Comparison of ENCODE assay signal across 2 cellular contexts in genomic region chr3:139389552-139390368, GRCh38.
TF ChIP-seq lines count a peak whose summit lies in the region.

TSS of gene COPB2 (minus strand) at chr3:139389647. CDS start at chr3:139389550, 97 bp downstream.

TF ChIP-seq in IMR-90, 13 proteins besides CTCF, POLR2A, EP300 and RAD21 (continued from another document):
- no peak for TF ChIP-seq ELK1 (IDR thresholded peaks at IDR 0.05; ENCODE audit: borderline replicate concordance, low read depth, low read length)
- TF ChIP-seq RCOR1 (IDR thresholded peaks at IDR 0.05; ENCODE audit: insufficient replicate concordance, low read length), result no peak
- TF ChIP-seq CHD1 (IDR thresholded peaks at IDR 0.05; ENCODE audit: low read depth, low read length), result no peak
- TF ChIP-seq RFX5 (IDR thresholded peaks at IDR 0.05; ENCODE audit: low read depth, low read length), result no peak
- TF ChIP-seq NFE2L2 (IDR thresholded peaks at IDR 0.05; ENCODE audit: low read depth, low read length), result no peak
- no peak for TF ChIP-seq BHLHE40 (IDR thresholded peaks at IDR 0.05; ENCODE audit: low read depth, low read length)
- TF ChIP-seq MAFK (IDR thresholded peaks at IDR 0.05; ENCODE audit: low read depth, low read length), result no peak
- TF ChIP-seq USF2 (IDR thresholded peaks at IDR 0.05; ENCODE audit: low read depth, low read length), result no peak
- no peak for TF ChIP-seq SMC3 (IDR thresholded peaks at IDR 0.05; ENCODE audit: low read depth, low read length)
- peak; percentile 18; the same call in 1 of the 2 replicates for TF ChIP-seq FOS (IDR thresholded peaks at IDR 0.05; ENCODE audit: low read depth, low read length)
- no peak; the same call in 1 of the 2 replicates for TF ChIP-seq MXI1 (IDR thresholded peaks at IDR 0.05; ENCODE audit: borderline replicate concordance, low read depth, low read length)
- 0 out of 2 replicates have a peak, but pooled peaks have one; percentile 35 for TF ChIP-seq MAZ (IDR thresholded peaks at IDR 0.05; ENCODE audit: borderline replicate concordance, low read depth, low read length)

TF ChIP-seq in endothelial cell of umbilical vein, 7 proteins besides CTCF, POLR2A, EP300 and RAD21 (continued from another document):
- TF ChIP-seq POLR2AphosphoS5 (IDR thresholded peaks at IDR 0.05; ENCODE audit: insufficient read depth, low read depth, low read length) (peak; percentile 61), GATA2 (IDR thresholded peaks at IDR 0.05; ENCODE audit: insufficient read depth, insufficient read length, low read depth, low read length) (no peak), JUN (IDR thresholded peaks at IDR 0.05; ENCODE audit: borderline replicate concordance, insufficient read depth, insufficient read length, low read depth) (no peak)
TF ChIP-seq in endothelial cell of umbilical vein: peak in this region for 2.
